Comparison of ENCODE assay signal across 13 cellular contexts in genomic region chr20:63361507-63362425, GRCh38.
DNase-seq lines count a peak whose midpoint lies in the region; ATAC-seq lines count a peak whose summit lies in the region.
"Had no signal": no experiment of that assay in that cellular context is flagged by ENCODE, and none has a peak within 500 bp of the region (broad histone marks: within the 10 kb centered on the region; RNA-seq: fewer than 3 reads in every experiment).

No MANE protein-coding gene starts in this region.

- H3K36me3 ChIP-seq in BLaER1 (no peaks in the 10 kb centered on the region), ES-I3 (ENCODE audit: insufficient read depth, low read length) (no peaks in the 10 kb centered on the region), iPS DF 6.9 (ENCODE audit: control insufficient read depth, insufficient read depth, low read length) (no peaks in the 10 kb centered on the region)
- H3K36me3 ChIP-seq: ascending aorta, BE2C had no signal

- peaks cover 26% of the 10 kb centered on the region; the same call in 1 of the 2 replicates for H4K20me1 ChIP-seq in BLaER1

- H3K4me1 ChIP-seq in BLaER1 (peaks cover 22% of the 10 kb centered on the region), ES-I3 (ENCODE audit: insufficient read depth, low read length) (no peaks in the 10 kb centered on the region; the same call in 1 of the 2 replicates), iPS DF 6.9 (ENCODE audit: control insufficient read depth, insufficient read depth, low read length) (peaks cover 5% of the 10 kb centered on the region; the same call in 1 of the 2 replicates)
- H3K4me1 ChIP-seq: ascending aorta, BE2C had no signal

- peak overlapping the region; percentile 49 for H3K4me2 ChIP-seq in BLaER1

- H3K27ac ChIP-seq in BLaER1 (no peak overlapping the region), iPS DF 6.9 (ENCODE audit: low read length) (no peak overlapping the region)
- H3K27ac ChIP-seq: ascending aorta had no signal

- H3K4me3 ChIP-seq in BLaER1 = no peak overlapping the region
- H3K4me3 ChIP-seq in iPS DF 6.9 (ENCODE audit: low read length) = peak overlapping the region; percentile 27; the same call in 1 of the 2 replicates
- H3K4me3 ChIP-seq: ascending aorta had no signal

- H3K9me3 ChIP-seq in BLaER1 (no peaks in the 10 kb centered on the region), ES-I3 (ENCODE audit: control insufficient read depth, insufficient read depth, low read length) (no peaks in the 10 kb centered on the region), iPS DF 6.9 (ENCODE audit: control insufficient read depth, insufficient read depth, low read length) (no peaks in the 10 kb centered on the region)
- H3K9me3 ChIP-seq: ascending aorta, BE2C had no signal

- no CpG with 5 or more reads among the region's 51 CpGs for WGBS in iPS DF 6.9 (ENCODE audit: insufficient coverage, insufficient read length)

- H3K27me3 ChIP-seq in BLaER1 (peaks cover 71% of the 10 kb centered on the region), iPS DF 6.9 (ENCODE audit: control insufficient read depth, insufficient read depth, low read length) (no peaks in the 10 kb centered on the region; the same call in 1 of the 2 replicates)

- H3K9ac ChIP-seq in BLaER1 (no peak overlapping the region), ES-I3 (ENCODE audit: low read depth, low read length) (peak overlapping the region; percentile 3; the same call in 1 of the 2 replicates)

- DNase-seq in NCI-H345 (lab: John Stamatoyannopoulos, UW) (peak; percentile 64), iPS DF 6.9 (ENCODE audit: low read depth, low spot score) (no peak), NCI-H128 (lab: John Stamatoyannopoulos, UW; ENCODE audit: unreplicated experiment) (no peak), T1000 (lab: John Stamatoyannopoulos, UW) (no peak)
- DNase-seq: activated CD4-positive, alpha-beta T cell treated with anti-CD3 and anti-CD28 coated beads for 1 hour; BE2C; NCI-H510A; stimulated activated CD4-positive, alpha-beta T cell treated with anti-CD3 and anti-CD28 coated beads, Interleukin-15, amount 100 ng/mL, for 24 hours; T-helper 1 cell had no signal

- no peak for ATAC-seq in GM18861 (IDR thresholded peaks at IDR 0.05; ENCODE audit: unreplicated experiment)
